In genomic region chr13:110431851-110432294, GRCh38 we compare ENCODE assay signal across 21 cellular contexts.
DNase-seq lines count a peak whose midpoint lies in the region; ATAC-seq, FAIRE-seq and TF ChIP-seq lines count a peak whose summit lies in the region.
"Had no signal": no experiment of that assay in that cellular context is flagged by ENCODE, and none has a peak within 500 bp of the region (broad histone marks: within the 10 kb centered on the region; RNA-seq: fewer than 3 reads in every experiment).

No MANE protein-coding gene starts in this region.

- TF ChIP-seq POLR2A in GM12892 (IDR thresholded peaks at IDR 0.05; ENCODE audit: low read depth, low read length) = no peak

- in situ Hi-C loops in G401 (cut with HindIII; ENCODE audit: low sequenced_read_pairs) = no loop called here

- H3K27ac ChIP-seq in coronary artery = peak overlapping the region; percentile 77 to 86
- H3K27ac ChIP-seq: BLaER1, parathyroid adenoma had no signal

- intact Hi-C loops in sciatic nerve (cut with DNase I) = loop anchor here (1.0 to 5.0 kb wide), 2 partner anchors 21 to 1490 kb away; no protein-coding TSS in a partner anchor

- ATAC-seq in sciatic nerve = peak; percentile 6
- no peak for ATAC-seq in GM21381 (IDR thresholded peaks at IDR 0.05; ENCODE audit: unreplicated experiment)

- no peak for FAIRE-seq in GM12892 (lab: Jason Lieb, UNC)

- peak; percentile 74 for DNase-seq in G401 (ENCODE audit: low spot score)
- peak; percentile 76 for DNase-seq in coronary artery (ENCODE audit: low spot score)
- DNase-seq in islet precursor cell = peak; percentile 28
- no peak for DNase-seq in sciatic nerve (ENCODE audit: low spot score)
- no peak for DNase-seq in T-helper 2 cell
- DNase-seq in foreskin fibroblast = no peak
- no peak for DNase-seq in GM12892 (ENCODE audit: insufficient read length)
- DNase-seq: activated CD4-positive, CD25-positive, alpha-beta regulatory T cell treated with anti-CD3 and anti-CD28 coated beads, Interleukin-2, amount 50 U/mL, for 72 hours; activated naive CD4-positive, alpha-beta T cell treated with anti-CD3 and anti-CD28 coated beads, Interleukin-2, amount 50 U/mL, for 16 hours; anterior cingulate cortex; Calu3; hippocampal formation; NCI-H1417; RPMI8226; stimulated activated CD4-positive, alpha-beta T cell treated with anti-CD3 and anti-CD28 coated beads, Interleukin-2, amount 100 ng/mL, for 24 hours; stimulated activated naive CD4-positive, alpha-beta T cell; SW 1271 had no signal

- no peak for TF ChIP-seq CTCF in coronary artery (IDR thresholded peaks at IDR 0.05)
- TF ChIP-seq CTCF in foreskin fibroblast (IDR thresholded peaks at IDR 0.05; ENCODE audit: low read depth, low read length) = no peak

- H3K4me3 ChIP-seq in coronary artery (no peak overlapping the region), foreskin fibroblast (ENCODE audit: low read depth in 1 of 2, low read length in 2 of 2) (no peak overlapping the region)
- H3K4me3 ChIP-seq: BLaER1, HAP-1 had no signal

Comparison
In these comparisons a context has a peak if more than half of its experiments do, and no peak if none do; other contexts are left out.
1. DNase-seq: peak in G401 (single experiment), coronary artery (single experiment) and islet precursor cell (single experiment); none in sciatic nerve (single experiment), T-helper 2 cell (0 of 5), foreskin fibroblast (0 of 2) and GM12892 (single experiment).